8 cellular contexts compared by ENCODE assay signal in the genomic region with DNA sequence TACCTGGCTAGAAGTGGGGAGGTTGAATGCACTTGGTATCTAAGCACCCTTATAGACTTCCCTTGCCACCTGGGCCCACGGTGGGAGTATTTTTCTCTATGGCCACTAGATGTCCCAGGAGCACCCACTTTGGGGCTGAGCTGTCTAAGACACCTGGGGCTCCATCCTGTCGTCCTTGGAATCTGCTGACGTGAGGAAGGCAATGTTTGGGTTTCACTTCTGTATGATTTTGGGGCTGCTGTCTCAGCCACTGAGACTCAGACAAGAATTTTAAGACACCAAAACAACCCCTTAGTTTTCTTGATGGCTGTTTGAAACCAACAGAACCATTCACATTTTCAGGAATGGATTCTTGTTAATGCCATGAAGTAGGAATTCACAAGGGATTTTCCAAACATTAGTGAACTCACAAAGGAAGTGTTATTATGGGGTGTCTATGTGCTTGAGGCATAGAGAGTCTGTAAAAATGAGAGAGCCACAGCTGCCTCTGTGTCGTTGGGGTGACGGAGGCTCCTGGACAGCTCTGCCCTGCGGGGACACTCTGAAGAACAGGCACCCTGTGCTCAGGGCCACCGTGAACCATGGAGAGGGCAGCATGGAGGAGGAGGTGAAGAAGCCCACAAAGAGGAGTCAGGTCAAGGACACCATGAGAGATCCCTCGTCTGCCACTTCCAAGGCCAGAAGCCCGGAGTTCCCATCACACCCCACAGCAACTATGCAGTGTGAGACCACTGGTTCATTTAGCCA.
DNase-seq lines count a peak whose midpoint lies in the region; ATAC-seq lines count a peak whose summit lies in the region.

No MANE protein-coding gene starts in this region.

- no peaks in the 10 kb centered on the region for H3K36me3 Mint-ChIP-seq in stimulated activated effector memory CD8-positive, alpha-beta T cell treated with anti-CD3 and anti-CD28 coated beads, Interleukin-12 subunit alpha, Interleukin-12 subunit beta, amount 100 ng/mL, for 72 hours

- ATAC-seq in GM18519 (IDR thresholded peaks at IDR 0.05; ENCODE audit: low FRiP score, unreplicated experiment), result peak; percentile 76
- peak; percentile 77 for ATAC-seq in HG03103 (IDR thresholded peaks at IDR 0.05; ENCODE audit: low read depth, unreplicated experiment)
- peak; percentile 85 for ATAC-seq in stimulated activated effector memory CD8-positive, alpha-beta T cell treated with anti-CD3 and anti-CD28 coated beads, Interleukin-12 subunit alpha, Interleukin-12 subunit beta, amount 100 ng/mL, for 72 hours

- H3K4me3 ChIP-seq in effector memory CD4-positive, alpha-beta T cell (ENCODE audit: insufficient read depth, low read depth, low read length, poor library complexity, severe bottlenecking), result no peak overlapping the region

- no peaks in the 10 kb centered on the region for H3K9me3 ChIP-seq in effector memory CD4-positive, alpha-beta T cell (ENCODE audit: control insufficient read depth, low read length)

- no peaks in the 10 kb centered on the region for H3K4me1 ChIP-seq in effector memory CD4-positive, alpha-beta T cell (ENCODE audit: control insufficient read depth, insufficient read depth, low read length, poor library complexity, severe bottlenecking)

- H3K4me3 Mint-ChIP-seq in stimulated activated effector memory CD8-positive, alpha-beta T cell treated with anti-CD3 and anti-CD28 coated beads, Interleukin-12 subunit alpha, Interleukin-12 subunit beta, amount 100 ng/mL, for 72 hours, result no peak overlapping the region

- H3K27ac ChIP-seq in effector memory CD4-positive, alpha-beta T cell (ENCODE audit: insufficient read depth, low read length, poor library complexity, severe bottlenecking), result no peak overlapping the region

- no peaks in the 10 kb centered on the region for H3K27me3 ChIP-seq in effector memory CD4-positive, alpha-beta T cell (replicated peaks; ENCODE audit: control insufficient read depth, insufficient read depth, low read length, poor library complexity, severe bottlenecking)

- no peaks in the 10 kb centered on the region for H3K9me3 Mint-ChIP-seq in stimulated activated effector memory CD8-positive, alpha-beta T cell treated with anti-CD3 and anti-CD28 coated beads, Interleukin-12 subunit alpha, Interleukin-12 subunit beta, amount 100 ng/mL, for 72 hours

- DNase-seq in AG08396 (ENCODE audit: low spot score) (peak; percentile 64), NCI-H510A treated with DMSO at 0.1 percent for 48 hours (lab: John Stamatoyannopoulos, UW) (peak; percentile 58), mucosa of gallbladder (ENCODE audit: low spot score) (peak; percentile 65)
- DNase-seq in activated CD4-positive, alpha-beta T cell treated with anti-CD3 and anti-CD28 coated beads, Interleukin-2, amount 50 U/mL, for 48 hours, result peak; percentile 57 to 69
- peak; percentile 6 to 39 (median 11) for DNase-seq in effector memory CD4-positive, alpha-beta T cell
- DNase-seq in stimulated activated effector memory CD8-positive, alpha-beta T cell treated with anti-CD3 and anti-CD28 coated beads, Interleukin-12 subunit alpha, Interleukin-12 subunit beta, amount 100 ng/mL, for 72 hours (ENCODE audit: low spot score in 2 of 2), result peak; percentile 37 to 75

- H3K36me3 ChIP-seq in effector memory CD4-positive, alpha-beta T cell (ENCODE audit: control insufficient read depth, insufficient read depth, low read length), result no peaks in the 10 kb centered on the region

- H3K4me1 Mint-ChIP-seq in stimulated activated effector memory CD8-positive, alpha-beta T cell treated with anti-CD3 and anti-CD28 coated beads, Interleukin-12 subunit alpha, Interleukin-12 subunit beta, amount 100 ng/mL, for 72 hours, result peaks cover 23% of the 10 kb centered on the region

- no peak overlapping the region for H3K27ac Mint-ChIP-seq in stimulated activated effector memory CD8-positive, alpha-beta T cell treated with anti-CD3 and anti-CD28 coated beads, Interleukin-12 subunit alpha, Interleukin-12 subunit beta, amount 100 ng/mL, for 72 hours

Comparison
In these comparisons a context has a peak if more than half of its experiments do, and no peak if none do; other contexts are left out.
1. DNase-seq: peak in every context shown above with its lines; median percentile 65 in mucosa of gallbladder; 64 in AG08396; 63 in activated CD4-positive, alpha-beta T cell treated with anti-CD3 and anti-CD28 coated beads, Interleukin-2, amount 50 U/mL, for 48 hours; 58 in NCI-H510A treated with DMSO at 0.1 percent for 48 hours; 56 in stimulated activated effector memory CD8-positive, alpha-beta T cell treated with anti-CD3 and anti-CD28 coated beads, Interleukin-12 subunit alpha, Interleukin-12 subunit beta, amount 100 ng/mL, for 72 hours; 11 in effector memory CD4-positive, alpha-beta T cell.